21 cellular contexts compared by ENCODE assay signal in genomic region chr5:77642915-77643653, GRCh38. TPM values are rescaled to one million over a fixed set of nuclear protein-coding genes. Genes with fewer than 3 reads are reported as not detected.
DNase-seq lines count a peak whose midpoint lies in the region; ATAC-seq, FAIRE-seq and TF ChIP-seq lines count a peak whose summit lies in the region.
"Had no signal": no experiment of that assay in that cellular context is flagged by ENCODE, and none has a peak within 500 bp of the region (broad histone marks: within the 10 kb centered on the region; RNA-seq: fewer than 3 reads in every experiment).

No MANE protein-coding gene starts in this region.

- H3K36me3 Mint-ChIP-seq in CD8-positive, alpha-beta memory T cell = peaks cover 0 to 5% (median 0%) of the 10 kb centered on the region in 3 donors
- no peaks in the 10 kb centered on the region; the same call in 2 of the 3 replicates for H3K36me3 Mint-ChIP-seq in GM23338 (ENCODE audit: low read depth)
- H3K36me3 Mint-ChIP-seq in neural progenitor cell = no peaks in the 10 kb centered on the region
- H3K36me3 Mint-ChIP-seq in Caco-2 (ENCODE audit: insufficient read depth, unreplicated experiment) = no peaks in the 10 kb centered on the region

- TF ChIP-seq POLR2A in endothelial cell of umbilical vein (IDR thresholded peaks at IDR 0.05; ENCODE audit: low read depth, low read length) = no peak

- H3K27ac Mint-ChIP-seq in CD8-positive, alpha-beta memory T cell = peak overlapping the region in 2 of 8 donors; percentile 12 to 89
- H3K27ac Mint-ChIP-seq in GM23338 = no peak overlapping the region
- H3K27ac Mint-ChIP-seq in neural progenitor cell = no peak overlapping the region
- H3K27ac Mint-ChIP-seq in Caco-2 (ENCODE audit: unreplicated experiment) = no peak overlapping the region

- peak overlapping the region in 4 of 7 donors; percentile 14 to 80 (median 64) for H3K4me3 Mint-ChIP-seq in CD8-positive, alpha-beta memory T cell
- peak overlapping the region; percentile 69 for H3K4me3 Mint-ChIP-seq in GM23338
- no peak overlapping the region for H3K4me3 Mint-ChIP-seq in neural progenitor cell
- no peak overlapping the region for H3K4me3 Mint-ChIP-seq in Caco-2 (ENCODE audit: unreplicated experiment)
- H3K4me3 Mint-ChIP-seq: activated T-cell treated with anti-CD3 and anti-CD28 coated beads, Interleukin-2, amount 50 U/mL, for 4 hours had no signal

- H3K9me2 ChIP-seq in GM23338 (ENCODE audit: insufficient read depth) = no peaks in the 10 kb centered on the region

- DNase-seq in CD8-positive, alpha-beta memory T cell = no peak
- DNase-seq in GM23338 (ENCODE audit: low spot score) = peak; percentile 66
- no peak for DNase-seq in endothelial cell of umbilical vein (ENCODE audit: low read depth, low spot score)
- peak; percentile 78 for DNase-seq in neural progenitor cell (ENCODE audit: low spot score)
- DNase-seq in Caco-2 = no peak
- DNase-seq: activated CD4-positive, alpha-beta T cell treated with anti-CD3 and anti-CD28 coated beads for 4 hours; activated T-cell treated with anti-CD3 and anti-CD28 coated beads, Interleukin-2, amount 50 U/mL, for 4 hours; Calu3; effector CD4-positive, alpha-beta T cell; heart right ventricle; KBM-7; NCI-H510A treated with DMSO at 0.1 percent for 48 hours; OCI-M1; ovary; stimulated activated CD4-positive, alpha-beta T cell treated with anti-CD3 and anti-CD28 coated beads, Interleukin-4, amount 100 ng/mL, for 1 hour; T1000 had no signal

- ATAC-seq in GM23338 (no peak; the same call in 2 of the 3 replicates), HG02884 (IDR thresholded peaks at IDR 0.05; ENCODE audit: unreplicated experiment) (no peak), HG03565 (IDR thresholded peaks at IDR 0.05; ENCODE audit: unreplicated experiment) (no peak)
- ATAC-seq: activated T-cell treated with anti-CD3 and anti-CD28 coated beads, Interleukin-2, amount 50 U/mL, for 4 hours; heart right ventricle had no signal

- POLR2A ChIA-PET in CD8-positive, alpha-beta memory T cell (lab: Charles Lee) = no interaction called here
- POLR2A ChIA-PET in endothelial cell of umbilical vein (lab: Charles Lee) (no interaction called here), Caco-2 (lab: Charles Lee) (interaction anchor here (0.7 kb wide), 1 partner anchor 273 kb away, joined by 6 read pairs; no protein-coding TSS in a partner anchor)

- H3K9me3 Mint-ChIP-seq in CD8-positive, alpha-beta memory T cell = peaks cover 4 to 38% (median 30%) of the 10 kb centered on the region in 5 donors
- H3K9me3 Mint-ChIP-seq in GM23338 = no peaks in the 10 kb centered on the region; the same call in 2 of the 3 replicates
- peaks cover 2% of the 10 kb centered on the region for H3K9me3 Mint-ChIP-seq in neural progenitor cell
- H3K9me3 Mint-ChIP-seq in Caco-2 (ENCODE audit: unreplicated experiment) = no peaks in the 10 kb centered on the region

- TF ChIP-seq CTCF in GM23338 (conservative IDR thresholded peaks at IDR 0.05; ENCODE audit: low read depth in 2 of 2) (no peak), endothelial cell of umbilical vein (IDR thresholded peaks at IDR 0.05; ENCODE audit: extremely low read depth in 1 of 2, insufficient read depth in 1 of 2, low read depth in 1 of 2, low read length in 2 of 2) (no peak), neural progenitor cell (IDR thresholded peaks at IDR 0.05) (no peak), Caco-2 (IDR thresholded peaks at IDR 0.05; ENCODE audit: insufficient read depth in 1 of 2, low read depth in 1 of 2, low read length in 1 of 2, severe bottlenecking in 1 of 2, unreplicated experiment in 1 of 2) (no peak)

- peaks cover 23 to 26% (median 25%) of the 10 kb centered on the region in 3 donors for H3K4me1 Mint-ChIP-seq in CD8-positive, alpha-beta memory T cell
- peaks cover 37% of the 10 kb centered on the region for H3K4me1 Mint-ChIP-seq in GM23338
- H3K4me1 Mint-ChIP-seq in neural progenitor cell = peaks cover 35% of the 10 kb centered on the region
- peaks cover 20% of the 10 kb centered on the region for H3K4me1 Mint-ChIP-seq in Caco-2 (ENCODE audit: low read depth, unreplicated experiment)

- intact Hi-C loops in endothelial cell of umbilical vein (cut with micrococcal nuclease) (loop anchor here (10.0 kb wide), 1 partner anchor 652 kb away; the partner anchor contains the start of gene AP3B1), Caco-2 (cut with micrococcal nuclease; ENCODE audit: unreplicated experiment) (loop anchor here (5.0 kb wide), 1 partner anchor 364 kb away; no protein-coding TSS in a partner anchor)

- FAIRE-seq in endothelial cell of umbilical vein (lab: Jason Lieb, UNC) = no peak

- peaks cover 76% of the 10 kb centered on the region for H3K27me3 ChIP-seq in CD8-positive, alpha-beta memory T cell (ENCODE audit: insufficient read depth, low read length, poor library complexity, severe bottlenecking)
- H3K27me3 ChIP-seq in GM23338 (ENCODE audit: insufficient read depth) (peaks cover 99% of the 10 kb centered on the region), endothelial cell of umbilical vein (ENCODE audit: control insufficient read depth in 2 of 2, insufficient read depth in 2 of 2, low read length in 2 of 2) (peaks cover 80 to 97% of the 10 kb centered on the region in 2 experiments), neural progenitor cell (peaks cover 100% of the 10 kb centered on the region), Caco-2 (replicated peaks; ENCODE audit: control insufficient read depth, insufficient read depth, low read length) (no peaks in the 10 kb centered on the region; the same call in 1 of the 2 replicates)

- no peak overlapping the region for H3K4me3 ChIP-seq in CD8-positive, alpha-beta memory T cell (ENCODE audit: low read length)
- H3K4me3 ChIP-seq in GM23338 (0 out of 2 replicates have a peak overlapping the region, but pooled peaks have one; percentile 52), endothelial cell of umbilical vein (replicated peaks in 1 of 3; ENCODE audit: insufficient read depth in 1 of 3, low read depth in 1 of 3, low read length in 3 of 3) (no peak overlapping the region), neural progenitor cell (peak overlapping the region; percentile 29), Caco-2 (ENCODE audit: low read depth, low read length) (no peak overlapping the region)
- H3K4me3 ChIP-seq: ovary, thoracic aorta had no signal

- H3K36me3 ChIP-seq in CD8-positive, alpha-beta memory T cell (ENCODE audit: insufficient read depth, low read length) = no peaks in the 10 kb centered on the region
- H3K36me3 ChIP-seq in GM23338 (ENCODE audit: insufficient read depth) = no peaks in the 10 kb centered on the region
- no peaks in the 10 kb centered on the region for H3K36me3 ChIP-seq in endothelial cell of umbilical vein (ENCODE audit: control insufficient read depth in 2 of 2, extremely low read depth in 1 of 2, insufficient read depth in 2 of 2, low read length in 2 of 2)
- no peaks in the 10 kb centered on the region for H3K36me3 ChIP-seq in neural progenitor cell
- H3K36me3 ChIP-seq in Caco-2 (ENCODE audit: control insufficient read depth, insufficient read depth, low read length) = no peaks in the 10 kb centered on the region
- H3K36me3 ChIP-seq: heart right ventricle, ovary, thoracic aorta had no signal

- H4K20me1 ChIP-seq in GM23338 (replicated peaks; ENCODE audit: insufficient read depth) (peaks cover 39% of the 10 kb centered on the region), endothelial cell of umbilical vein (replicated peaks; ENCODE audit: control insufficient read depth, extremely low read depth, insufficient read depth, low read length) (peaks cover 5% of the 10 kb centered on the region), neural progenitor cell (ENCODE audit: low read depth) (peaks cover 77% of the 10 kb centered on the region)

- peaks cover 19% of the 10 kb centered on the region for H3F3A ChIP-seq in GM23338 (replicated peaks; ENCODE audit: low read depth)
- H3F3A ChIP-seq in neural progenitor cell (ENCODE audit: low read depth) = peaks cover 74% of the 10 kb centered on the region

- H3K79me2 ChIP-seq in GM23338 (replicated peaks; ENCODE audit: insufficient read depth) (no peaks in the 10 kb centered on the region), endothelial cell of umbilical vein (ENCODE audit: control insufficient read depth, insufficient read depth, low read length) (no peaks in the 10 kb centered on the region), neural progenitor cell (ENCODE audit: low read depth) (no peaks in the 10 kb centered on the region)

- dilution Hi-C loops in endothelial cell of umbilical vein (cut with MboI; ENCODE audit: extremely low pct_ligation_motif_present, low sequenced_read_pairs) = no loop called here

- CTCF ChIA-PET in CD8-positive, alpha-beta memory T cell (lab: Charles Lee) = no interaction called here
- CTCF ChIA-PET in endothelial cell of umbilical vein (lab: Charles Lee) (interaction anchor here (1.3 kb wide), 1 partner anchor 12 kb away, joined by 3 read pairs; no protein-coding TSS in a partner anchor), Caco-2 (lab: Charles Lee) (interaction anchor here (0.7 kb wide), 1 partner anchor 54 kb away, joined by 11 read pairs; no protein-coding TSS in a partner anchor)

- H2AFZ ChIP-seq in GM23338 (no peak overlapping the region), endothelial cell of umbilical vein (ENCODE audit: low read depth, low read length) (no peak overlapping the region), neural progenitor cell (replicated peaks) (no peak overlapping the region)

- peaks cover 17% of the 10 kb centered on the region for H3K4me1 ChIP-seq in CD8-positive, alpha-beta memory T cell (ENCODE audit: insufficient read depth, low read length)
- H3K4me1 ChIP-seq in GM23338 (ENCODE audit: insufficient read depth) = peaks cover 43% of the 10 kb centered on the region
- peaks cover 5% of the 10 kb centered on the region for H3K4me1 ChIP-seq in endothelial cell of umbilical vein (ENCODE audit: control insufficient read depth, extremely low read depth, insufficient read depth, low read length)
- peaks cover 70% of the 10 kb centered on the region for H3K4me1 ChIP-seq in neural progenitor cell
- H3K4me1 ChIP-seq in Caco-2 = peaks cover 10% of the 10 kb centered on the region; the same call in 1 of the 2 replicates

- H3K27me3 Mint-ChIP-seq in CD8-positive, alpha-beta memory T cell = peaks cover 77 to 88% of the 10 kb centered on the region in 2 donors
- H3K27me3 Mint-ChIP-seq in GM23338 (ENCODE audit: insufficient read depth, low read depth, poor library complexity) (peaks cover 97% of the 10 kb centered on the region), neural progenitor cell (ENCODE audit: insufficient read depth, low read depth) (peaks cover 94% of the 10 kb centered on the region), Caco-2 (ENCODE audit: insufficient read depth, unreplicated experiment) (peaks cover 35% of the 10 kb centered on the region)

- no peak overlapping the region for H3K27ac ChIP-seq in CD8-positive, alpha-beta memory T cell (ENCODE audit: low read depth, low read length)
- H3K27ac ChIP-seq in GM23338 (ENCODE audit: low read depth) (no peak overlapping the region), endothelial cell of umbilical vein (ENCODE audit: insufficient read depth, low read depth, low read length) (no peak overlapping the region), neural progenitor cell (no peak overlapping the region)
- H3K27ac ChIP-seq: heart right ventricle, HL-60, ovary had no signal

- no peak overlapping the region for H3K9ac ChIP-seq in endothelial cell of umbilical vein (replicated peaks; ENCODE audit: extremely low read depth, insufficient read depth, low read length)
- no peak overlapping the region for H3K9ac ChIP-seq in neural progenitor cell

- no peaks in the 10 kb centered on the region for H3K9me1 ChIP-seq in endothelial cell of umbilical vein (replicated peaks; ENCODE audit: control insufficient read depth, extremely low read depth, insufficient read depth, low read length)

- no peaks in the 10 kb centered on the region for H3K9me3 ChIP-seq in CD8-positive, alpha-beta memory T cell (ENCODE audit: low read length)
- H3K9me3 ChIP-seq in endothelial cell of umbilical vein (replicated peaks; ENCODE audit: control insufficient read depth, insufficient read depth, low read length) (no peaks in the 10 kb centered on the region), neural progenitor cell (ENCODE audit: low read depth) (no peaks in the 10 kb centered on the region), Caco-2 (no peaks in the 10 kb centered on the region)
- H3K9me3 ChIP-seq: heart right ventricle, ovary, thoracic aorta had no signal

- BruUV-seq in endothelial cell of umbilical vein (replicated peaks; lab: Mats Ljungman, UMichigan) (no TSS peak), Caco-2 (replicated peaks; lab: Mats Ljungman, UMichigan) (no TSS peak)

- peak overlapping the region; percentile 77 for H3K4me2 ChIP-seq in GM23338
- no peak overlapping the region for H3K4me2 ChIP-seq in endothelial cell of umbilical vein (ENCODE audit: insufficient read depth, low read length)
- peak overlapping the region; percentile 93 for H3K4me2 ChIP-seq in neural progenitor cell

RNA-seq across cellular contexts. Expression of gene OTP, which starts 4.6 kb away (rescaled TPM):
- not detected for total RNA-seq in CD8-positive, alpha-beta memory T cell
- polyA plus RNA-seq in CD8-positive, alpha-beta memory T cell = not detected
- not detected in 2 replicates for total RNA-seq in GM23338 (2014; rRNA removed; shearing (Covaris generic))
- not detected in 2 replicates for polyA plus RNA-seq in GM23338 (2016; fragmentation: Nextera tagmentation; extraction: Ambion mirVana)
- not detected in 2 replicates for total RNA-seq in endothelial cell of umbilical vein
- not detected in 2 replicates for polyA plus RNA-seq in endothelial cell of umbilical vein
- not detected in 2 replicates for polyA plus RNA-seq in endothelial cell of umbilical vein (2011; cell fraction: cytosol; rRNA removed)
- not detected in 2 replicates for polyA plus RNA-seq in endothelial cell of umbilical vein (2011; cell fraction: nucleus; rRNA removed)
- not detected in 2 replicates for polyA plus RNA-seq in endothelial cell of umbilical vein (2012)
- not detected in 2 replicates for polyA minus RNA-seq in endothelial cell of umbilical vein
- polyA minus RNA-seq in endothelial cell of umbilical vein (2011; cell fraction: cytosol; rRNA and poly(A)+ RNA removed) = not detected
- not detected in 2 replicates for polyA minus RNA-seq in endothelial cell of umbilical vein (2011; cell fraction: nucleus; rRNA and poly(A)+ RNA removed)
- total RNA-seq in neural progenitor cell (ENCODE audit: low replicate concordance) = not detected in 2 replicates
- 0.11 TPM in 1 of 2 replicates, not detected in the other for total RNA-seq in Caco-2 (2022)
- total RNA-seq: activated T-cell treated with anti-CD3 and anti-CD28 coated beads, Interleukin-2, amount 50 U/mL, for 4 hours; heart right ventricle; mononuclear cell; ovary; thoracic aorta had no signal
- polyA plus RNA-seq: heart right ventricle, ovary had no signal

Comparison
In these comparisons a context has a peak if more than half of its experiments do, and no peak if none do; other contexts are left out.
1. DNase-seq: peak in GM23338 (single experiment) and neural progenitor cell (single experiment); none in CD8-positive, alpha-beta memory T cell (0 of 5), endothelial cell of umbilical vein (single experiment) and Caco-2 (0 of 2).
2. H3K4me3 ChIP-seq: peak in GM23338 (single experiment) and neural progenitor cell (single experiment); none in CD8-positive, alpha-beta memory T cell (single experiment), endothelial cell of umbilical vein (0 of 3) and Caco-2 (single experiment).
3. H3K4me3 Mint-ChIP-seq: peak in CD8-positive, alpha-beta memory T cell (4 of 7) and GM23338 (single experiment); none in neural progenitor cell (single experiment) and Caco-2 (single experiment).